Comparison of ENCODE assay signal across 8 cellular contexts in genomic region chr6:157021267-157022021, GRCh38.
DNase-seq lines count a peak whose midpoint lies in the region; ATAC-seq and TF ChIP-seq lines count a peak whose summit lies in the region.

No MANE protein-coding gene starts in this region.

- TF ChIP-seq CTCF in chondrocyte (IDR thresholded peaks at IDR 0.05) = peak; percentile 79

- no peaks in the 10 kb centered on the region for H3K27me3 ChIP-seq in layer of hippocampus (ENCODE audit: control insufficient read depth, insufficient read depth, low read length)

- peak overlapping the region; percentile 99 for H3K27ac ChIP-seq in layer of hippocampus (ENCODE audit: low read depth, low read length)

- peak overlapping the region; percentile 90 for H3K4me3 Mint-ChIP-seq in chondrocyte (ENCODE audit: unreplicated experiment)

- ATAC-seq in GM18909 (IDR thresholded peaks at IDR 0.05; ENCODE audit: poor library complexity, unreplicated experiment) (peak; percentile 81), HG03139 (IDR thresholded peaks at IDR 0.05; ENCODE audit: unreplicated experiment) (peak; percentile 73)

- no peaks in the 10 kb centered on the region for H3K27me3 Mint-ChIP-seq in chondrocyte (ENCODE audit: low read depth)

- H3K36me3 Mint-ChIP-seq in chondrocyte (ENCODE audit: low read depth) = no peaks in the 10 kb centered on the region

- H3K4me1 Mint-ChIP-seq in chondrocyte (ENCODE audit: low read depth) = peaks cover 44% of the 10 kb centered on the region

- H3K27ac Mint-ChIP-seq in chondrocyte (ENCODE audit: unreplicated experiment) = peak overlapping the region; percentile 99

- peaks cover 4% of the 10 kb centered on the region for H3K9me3 Mint-ChIP-seq in chondrocyte (ENCODE audit: low read depth)

- DNase-seq in AML-193 (lab: John Stamatoyannopoulos, UW) (peak; percentile 81 to 93), NCI-H345 (lab: John Stamatoyannopoulos, UW) (peak; percentile 92), chondrocyte (ENCODE audit: low spot score) (peak; percentile 95)
- peak; percentile 75 to 79 for DNase-seq in activated CD4-positive, alpha-beta T cell treated with anti-CD3 and anti-CD28 coated beads for 24 hours (ENCODE audit: low read depth in 2 of 2)
- peak; percentile 57 to 85 (median 73) for DNase-seq in stimulated activated CD4-positive, alpha-beta T cell treated with anti-CD3 and anti-CD28 coated beads, Interleukin-1b, Interleukin-23, amount 100 ng/mL, for 24 hours (ENCODE audit: low read depth in 4 of 4, low spot score in 1 of 4)

Comparison
In these comparisons a context has a peak if more than half of its experiments do, and no peak if none do; other contexts are left out.
1. Peak in every context shown above with its lines: DNase-seq, ATAC-seq and H3K27ac ChIP-seq.